In genomic region chr19:39125199-39125553, GRCh38 we compare ENCODE assay signal across 8 cellular contexts. TPM values are rescaled to one million over a fixed set of nuclear protein-coding genes. Genes with fewer than 3 reads are reported as not detected.
A peak's percentile ranks its signal among the peaks of the same experiment; 100 is the strongest.
DNase-seq lines count a peak whose midpoint lies in the region; ATAC-seq, FAIRE-seq and TF ChIP-seq lines count a peak whose summit lies in the region.

No MANE protein-coding gene starts in this region.

- no peaks in the 10 kb centered on the region; the same call in 1 of the 2 replicates for H3K36me3 ChIP-seq in HAP-1 (replicated peaks)
- no peaks in the 10 kb centered on the region for H3K36me3 ChIP-seq in gastroesophageal sphincter

- POLR2A ChIA-PET in WTC11 (lab: Charles Lee): no interaction called here

- H3K4me1 ChIP-seq in HAP-1: peaks cover 10% of the 10 kb centered on the region
- H3K4me1 ChIP-seq in gastroesophageal sphincter: peaks cover 0 to 55% (median 28%) of the 10 kb centered on the region in 3 donors

- H3K27me3 Mint-ChIP-seq in WTC11 (ENCODE audit: low read depth): no peaks in the 10 kb centered on the region

- peaks cover 30% of the 10 kb centered on the region for H3K4me1 Mint-ChIP-seq in WTC11

- H3K4me3 ChIP-seq in HAP-1: peak overlapping the region; percentile 90
- H3K4me3 ChIP-seq in gastroesophageal sphincter: peak overlapping the region; percentile 60 to 94
- H3K4me3 ChIP-seq in skin epidermis: peak overlapping the region; percentile 64 to 96 (median 74)

- no peaks in the 10 kb centered on the region for H3K27me3 ChIP-seq in HAP-1 (ENCODE audit: low read depth)
- peaks cover 7% of the 10 kb centered on the region for H3K27me3 ChIP-seq in gastroesophageal sphincter

- TF ChIP-seq CTCF in WTC11 (IDR thresholded peaks at IDR 0.05): no peak
- no peak for TF ChIP-seq CTCF in gastroesophageal sphincter (IDR thresholded peaks at IDR 0.05)

- H3K27ac ChIP-seq in gastroesophageal sphincter: peak overlapping the region; percentile 17 to 90 (median 84)
- peak overlapping the region in 14 of 21 experiments; percentile 72 to 92 (median 85) for H3K27ac ChIP-seq in skin epidermis

- in situ Hi-C loops in HAP-1 (cut with MboI; ENCODE audit: low sequenced_read_pairs): no loop called here

- H3K27ac Mint-ChIP-seq in WTC11: peak overlapping the region; percentile 95

- no peaks in the 10 kb centered on the region for H3K9me3 ChIP-seq in HAP-1
- H3K9me3 ChIP-seq in gastroesophageal sphincter: no peaks in the 10 kb centered on the region

- TF ChIP-seq EP300 in gastroesophageal sphincter (IDR thresholded peaks at IDR 0.05): no peak

- 34 to 39% methylated on average over 7 of the region's 7 CpGs for WGBS in gastroesophageal sphincter (ENCODE audit: low coverage in 1 of 2), 2 donors

- H3K9me3 Mint-ChIP-seq in WTC11: no peaks in the 10 kb centered on the region

- no peak for TF ChIP-seq POLR2A in gastroesophageal sphincter (IDR thresholded peaks at IDR 0.05)

- DNase-seq in HAP-1 (ENCODE audit: low spot score in 2 of 2) (no peak), WTC11 (ENCODE audit: low spot score) (no peak), SW 1271 (lab: John Stamatoyannopoulos, UW) (no peak), urothelium cell line (ENCODE audit: low spot score) (no peak), amniotic stem cell (lab: John Stamatoyannopoulos, UW) (no peak)

- peak overlapping the region; percentile 96 for H3K4me3 Mint-ChIP-seq in WTC11

- ATAC-seq in WTC11 (no peak), gastroesophageal sphincter (no peak), GM18511 (IDR thresholded peaks at IDR 0.05; ENCODE audit: unreplicated experiment) (no peak)

- no peak for FAIRE-seq in urothelium cell line (lab: Jason Lieb, UNC)

- H3K36me3 Mint-ChIP-seq in WTC11: no peaks in the 10 kb centered on the region

- CTCF ChIA-PET in WTC11 (lab: Charles Lee): interaction anchor here (1.5 kb wide), 1 partner anchor 203 kb away, joined by 3 read pairs; no protein-coding TSS in a partner anchor

TF ChIP-seq in WTC11, 78 proteins besides CTCF, POLR2A, EP300 and RAD21:
- TF ChIP-seq GTF2I (CRISPR knock-in tag; conservative IDR thresholded peaks at IDR 0.05) (peak; percentile 99), NR1H2 (CRISPR knock-in tag; IDR thresholded peaks at IDR 0.05) (no peak)

RNA-seq across cellular contexts. Expression of gene PAK4, which starts 0.4 kb away (rescaled TPM):
- total RNA-seq in WTC11 (2021) (69.8 to 77.7 TPM (median 73.9 TPM) in 3 replicates), gastroesophageal sphincter (10 to 100 TPM in 1 of 4 donors, 1 to 10 TPM in 3; 6.1 to 16.3 (median 7.5) TPM)

RNA-seq across cellular contexts. Expression of gene ACP7, which starts 41.0 kb away (rescaled TPM):
- 0.09 to 0.11 TPM (median 0.11 TPM) in 3 replicates for total RNA-seq in WTC11 (2021)
- under 1 TPM in 1 of 4 donors, not detected in 3; 0.08 TPM for total RNA-seq in gastroesophageal sphincter
